ENCODE assay signal across 11 cellular contexts in genomic region chr16:73890524-73891500, GRCh38.
DNase-seq lines count a peak whose midpoint lies in the region; ATAC-seq and TF ChIP-seq lines count a peak whose summit lies in the region.
"Had no signal": no experiment of that assay in that cellular context is flagged by ENCODE, and none has a peak within 500 bp of the region (broad histone marks: within the 10 kb centered on the region; RNA-seq: fewer than 3 reads in every experiment).

No MANE protein-coding gene starts in this region.

- no peak overlapping the region for H3K9ac ChIP-seq in parathyroid adenoma

- no peaks in the 10 kb centered on the region for H3K79me2 ChIP-seq in parathyroid adenoma

- no peak overlapping the region for H3K27ac Mint-ChIP-seq in endothelial cell (ENCODE audit: unreplicated experiment)

- H3K4me3 ChIP-seq in NB4 (ENCODE audit: low read depth, low read length) (no peak overlapping the region), parathyroid adenoma (ENCODE audit: low read depth, low read length) (no peak overlapping the region)
- H3K4me3 ChIP-seq: A549, spleen had no signal

- no peaks in the 10 kb centered on the region for H3K4me1 ChIP-seq in parathyroid adenoma
- H3K4me1 ChIP-seq: A549, spleen, upper lobe of left lung had no signal

- no peak for ATAC-seq in HG02623 (IDR thresholded peaks at IDR 0.05; ENCODE audit: unreplicated experiment)
- ATAC-seq: A549 had no signal

- H2AFZ ChIP-seq in parathyroid adenoma: peak overlapping the region; percentile 33

- TF ChIP-seq POLR2A in NB4 (IDR thresholded peaks at IDR 0.05; ENCODE audit: extremely low read depth, insufficient read length): no peak

- H3K27me3 Mint-ChIP-seq in endothelial cell (ENCODE audit: unreplicated experiment): peaks cover 3% of the 10 kb centered on the region

- H3K36me3 ChIP-seq in parathyroid adenoma (ENCODE audit: control insufficient read depth, insufficient read depth, low read length): no peaks in the 10 kb centered on the region
- H3K36me3 ChIP-seq: spleen, upper lobe of left lung had no signal

- H3K4me2 ChIP-seq in parathyroid adenoma (ENCODE audit: low read length): no peak overlapping the region
- H3K4me2 ChIP-seq: A549 had no signal

- H3K27ac ChIP-seq in parathyroid adenoma: no peak overlapping the region
- H3K27ac ChIP-seq: A549, spleen, upper lobe of left lung had no signal

- peaks cover 15% of the 10 kb centered on the region for H3K4me1 Mint-ChIP-seq in endothelial cell (ENCODE audit: unreplicated experiment)

- H3K4me3 Mint-ChIP-seq in endothelial cell (ENCODE audit: unreplicated experiment): peak overlapping the region; percentile 72

- no peak for TF ChIP-seq CTCF in NB4 (IDR thresholded peaks at IDR 0.05; ENCODE audit: low read depth, low read length)
- no peak for TF ChIP-seq CTCF in endothelial cell (IDR thresholded peaks at IDR 0.05; ENCODE audit: unreplicated experiment)
- TF ChIP-seq CTCF in parathyroid adenoma (IDR thresholded peaks at IDR 0.05): no peak

- no peaks in the 10 kb centered on the region for H3K9me3 Mint-ChIP-seq in endothelial cell (ENCODE audit: unreplicated experiment)

- H3K27me3 ChIP-seq in parathyroid adenoma (ENCODE audit: control insufficient read depth, insufficient read depth, low read length): no peaks in the 10 kb centered on the region
- H3K27me3 ChIP-seq: upper lobe of left lung had no signal

- H3K9me3 ChIP-seq in parathyroid adenoma (ENCODE audit: control insufficient read depth, low read length): no peaks in the 10 kb centered on the region
- H3K9me3 ChIP-seq: spleen, upper lobe of left lung had no signal

- DNase-seq in NCI-H1417 (lab: John Stamatoyannopoulos, UW) (peak in 2 of 3 experiments; percentile 24 to 69), NCI-H1417 treated with DMSO at 0.1 percent for 48 hours (lab: John Stamatoyannopoulos, UW) (no peak), NB4 (ENCODE audit: low read depth) (peak; percentile 28), endothelial cell (ENCODE audit: low spot score) (no peak), NCI-H446 (lab: John Stamatoyannopoulos, UW) (no peak), NCI-H1105 (lab: John Stamatoyannopoulos, UW) (no peak)
- DNase-seq: spleen, upper lobe of left lung had no signal

- no peaks in the 10 kb centered on the region for H3K36me3 Mint-ChIP-seq in endothelial cell (ENCODE audit: low read depth, unreplicated experiment)

Comparison
In these comparisons a context has a peak if more than half of its experiments do, and no peak if none do; other contexts are left out.
1. DNase-seq: peak in NCI-H1417 (2 of 3) and NB4 (single experiment); none in NCI-H1417 treated with DMSO at 0.1 percent for 48 hours (single experiment), endothelial cell (single experiment), NCI-H446 (0 of 2) and NCI-H1105 (single experiment).